Comparison of ENCODE assay signal across 9 cellular contexts in genomic region chr7:30321089-30321991, GRCh38. TPM values are rescaled to one million over a fixed set of nuclear protein-coding genes. Genes with fewer than 3 reads are reported as not detected.
DNase-seq lines count a peak whose midpoint lies in the region; ATAC-seq and TF ChIP-seq lines count a peak whose summit lies in the region.
"Had no signal": no experiment of that assay in that cellular context is flagged by ENCODE, and none has a peak within 500 bp of the region (broad histone marks: within the 10 kb centered on the region; RNA-seq: fewer than 3 reads in every experiment).

No MANE protein-coding gene starts in this region.

- peaks cover 1% of the 10 kb centered on the region for H3K4me1 ChIP-seq in ovary (ENCODE audit: insufficient read depth)

- WGBS in ovary, 3 donors, result 12 to 16% (median 16%) methylated on average over 8 of the region's 8 CpGs

- H3K36me3 ChIP-seq in ovary, result no peaks in the 10 kb centered on the region

- no peaks in the 10 kb centered on the region for H3K27me3 ChIP-seq in ovary

- intact Hi-C loops in ovary (cut with DNase I), result no loop called here

- DNase-seq in DMS 273 (lab: John Stamatoyannopoulos, UW; ENCODE audit: unreplicated experiment) (peak; percentile 90), NAMALWA (ENCODE audit: low spot score) (peak; percentile 66), coronary artery (ENCODE audit: low spot score) (no peak), ovary (no peak), HCEC 1CT (no peak), NCI-H128 (lab: John Stamatoyannopoulos, UW; ENCODE audit: unreplicated experiment) (no peak), NCI-H510A treated with DMSO at 0.1 percent for 48 hours (lab: John Stamatoyannopoulos, UW) (no peak)
- DNase-seq: kidney had no signal

- H3K4me3 ChIP-seq in coronary artery, result peak overlapping the region; percentile 32
- H3K4me3 ChIP-seq in ovary, result peak overlapping the region; percentile 12

- ATAC-seq in HG02571 (IDR thresholded peaks at IDR 0.05; ENCODE audit: unreplicated experiment), result no peak

- H3K27ac ChIP-seq in coronary artery (no peak overlapping the region), ovary (peak overlapping the region in 1 of 2 donors; percentile 39)

- TF ChIP-seq EP300 in ovary (IDR thresholded peaks at IDR 0.05), result no peak

- TF ChIP-seq CTCF in coronary artery (IDR thresholded peaks at IDR 0.05), result no peak
- TF ChIP-seq CTCF in ovary (IDR thresholded peaks at IDR 0.05), result no peak

- TF ChIP-seq POLR2A in ovary (IDR thresholded peaks at IDR 0.05), result no peak

- H3K9me3 ChIP-seq in ovary, result no peaks in the 10 kb centered on the region

RNA-seq across cellular contexts. Expression of gene ZNRF2, which starts 36.9 kb away (rescaled TPM):
- total RNA-seq in ovary, result 10 to 100 TPM in 6 of 7 donors, 1 to 10 TPM in 1; 9.8 to 24.8 (median 12.1) TPM
- 1 to 10 TPM; 3.0 to 8.6 TPM for polyA plus RNA-seq in ovary

Comparison
In these comparisons a context has a peak if more than half of its experiments do, and no peak if none do; other contexts are left out.
1. DNase-seq: peak in DMS 273 (single experiment) and NAMALWA (single experiment); none in coronary artery (single experiment), ovary (0 of 5), HCEC 1CT (single experiment), NCI-H128 (single experiment) and NCI-H510A treated with DMSO at 0.1 percent for 48 hours (single experiment).